8 cellular contexts compared by ENCODE assay signal in the genomic region with DNA sequence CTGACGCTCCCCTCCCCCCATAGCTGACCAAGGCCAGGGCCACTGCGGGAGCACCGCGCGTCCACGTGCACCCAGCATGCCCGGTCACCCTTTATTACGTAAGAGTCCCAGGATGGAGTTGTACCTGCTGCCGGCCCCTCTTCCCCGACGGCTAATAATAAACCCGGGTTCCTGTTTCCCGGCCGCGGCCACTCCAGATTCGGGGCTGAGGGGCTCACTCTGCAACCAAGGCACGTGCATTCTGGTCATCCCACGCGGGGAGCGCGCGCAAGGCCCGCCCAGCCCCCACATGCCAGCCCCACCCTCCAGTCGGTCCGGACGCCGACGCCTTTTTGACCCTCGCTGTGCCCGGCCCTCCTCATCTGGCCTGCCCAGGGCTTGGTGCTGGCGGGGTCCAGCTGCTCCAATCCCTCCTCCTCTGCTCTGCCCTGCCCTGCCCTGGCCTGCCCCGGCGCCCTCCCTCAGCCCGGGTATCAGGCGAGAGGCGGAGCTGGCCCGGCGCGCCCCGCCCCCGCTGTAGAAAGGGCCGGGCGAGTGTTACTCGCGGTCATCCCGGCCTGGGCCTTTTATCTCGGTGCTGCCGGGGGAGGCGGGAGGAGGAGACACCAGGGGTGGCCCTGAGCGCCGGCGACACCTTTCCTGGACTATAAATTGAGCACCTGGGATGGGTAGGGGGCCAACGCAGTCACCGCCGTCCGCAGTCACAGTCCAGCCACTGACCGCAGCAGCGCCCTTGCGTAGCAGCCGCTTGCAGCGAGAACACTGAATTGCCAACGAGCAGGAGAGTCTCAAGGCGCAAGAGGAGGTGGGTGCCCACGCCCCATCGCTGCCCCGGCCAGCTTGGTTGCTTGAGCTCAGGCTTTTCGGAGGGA. TPM values are rescaled to one million over a fixed set of nuclear protein-coding genes. Genes with fewer than 3 reads are reported as not detected.
DNase-seq lines count a peak whose midpoint lies in the region; TF ChIP-seq lines count a peak whose summit lies in the region.

No MANE protein-coding gene starts in this region.

- H3K4ac ChIP-seq in neuronal stem cell (ENCODE audit: low read length), result no peak overlapping the region

- peak overlapping the region; percentile 82 for H3K14ac ChIP-seq in neuronal stem cell (ENCODE audit: low read length)

- H3K9me3 Mint-ChIP-seq in activated naive CD4-positive, alpha-beta T cell treated with anti-CD3 and anti-CD28 coated beads for 36 hours, result no peaks in the 10 kb centered on the region
- peaks cover 6% of the 10 kb centered on the region for H3K9me3 Mint-ChIP-seq in type B pancreatic cell

- peaks cover 8% of the 10 kb centered on the region for H3K79me1 ChIP-seq in neuronal stem cell (ENCODE audit: low read depth, low read length)

- no peak overlapping the region for H2BK15ac ChIP-seq in neuronal stem cell (ENCODE audit: low read length)

- peak overlapping the region; percentile 94 for H3K18ac ChIP-seq in neuronal stem cell (ENCODE audit: low read length)

- intact Hi-C loops in activated naive CD4-positive, alpha-beta T cell treated with anti-CD3 and anti-CD28 coated beads for 36 hours (cut with micrococcal nuclease), result loop anchor here (2.0 kb wide), 1 partner anchor 971 kb away; no protein-coding TSS in a partner anchor

- peak overlapping the region; percentile 73 for H3K27ac ChIP-seq in neuronal stem cell (replicated peaks; ENCODE audit: low read length)

- no peak overlapping the region for H4K91ac ChIP-seq in neuronal stem cell (ENCODE audit: low read depth, low read length, poor library complexity)

- peak overlapping the region; percentile 87 for H3K4me3 Mint-ChIP-seq in activated naive CD4-positive, alpha-beta T cell treated with anti-CD3 and anti-CD28 coated beads for 36 hours
- H3K4me3 Mint-ChIP-seq in type B pancreatic cell, result peak overlapping the region; percentile 95

- peak overlapping the region; percentile 90 for H3K9ac ChIP-seq in ES-I3 (ENCODE audit: low read depth, low read length)
- H3K9ac ChIP-seq in neuronal stem cell (ENCODE audit: low read depth, low read length, poor library complexity), result peak overlapping the region; percentile 92

- peak overlapping the region; percentile 35 for H2AFZ ChIP-seq in neuronal stem cell (ENCODE audit: low read length)

- H2AK5ac ChIP-seq in neuronal stem cell (ENCODE audit: low read depth, low read length), result peak overlapping the region; percentile 70

- peaks cover 52% of the 10 kb centered on the region for H3K36me3 Mint-ChIP-seq in activated naive CD4-positive, alpha-beta T cell treated with anti-CD3 and anti-CD28 coated beads for 36 hours (ENCODE audit: low read depth)
- H3K36me3 Mint-ChIP-seq in type B pancreatic cell, result peaks cover 3% of the 10 kb centered on the region

- H3K27me3 Mint-ChIP-seq in activated naive CD4-positive, alpha-beta T cell treated with anti-CD3 and anti-CD28 coated beads for 36 hours (ENCODE audit: low read depth), result no peaks in the 10 kb centered on the region
- no peaks in the 10 kb centered on the region for H3K27me3 Mint-ChIP-seq in type B pancreatic cell

- DNase-seq in H4 (ENCODE audit: low spot score) (peak; percentile 80), LNCaP clone FGC (ENCODE audit: low read depth) (peak; percentile 75), SHP77 (lab: John Stamatoyannopoulos, UW) (peak; percentile 68 to 72), germinal center (ENCODE audit: low spot score) (peak; percentile 52), neuronal stem cell (ENCODE audit: low spot score) (peak; percentile 70), type B pancreatic cell (ENCODE audit: extremely low spot score, unreplicated experiment) (peak; percentile 82)
- DNase-seq in activated naive CD4-positive, alpha-beta T cell treated with anti-CD3 and anti-CD28 coated beads for 36 hours, result peak; percentile 79

- H2BK120ac ChIP-seq in neuronal stem cell (ENCODE audit: low read depth, low read length), result no peak overlapping the region

- H3K4me2 ChIP-seq in neuronal stem cell (ENCODE audit: insufficient read depth, low read length, poor library complexity, severe bottlenecking), result peak overlapping the region; percentile 69

- no peak for TF ChIP-seq CTCF in LNCaP clone FGC (IDR thresholded peaks at IDR 0.05; ENCODE audit: control insufficient read depth, extremely low read depth, insufficient read depth)
- TF ChIP-seq CTCF in type B pancreatic cell (conservative IDR thresholded peaks at IDR 0.05), result no peak

- H4K8ac ChIP-seq in neuronal stem cell (ENCODE audit: low read depth, low read length), result no peak overlapping the region

- H3K36me3 ChIP-seq in ES-I3 (ENCODE audit: insufficient read depth, low read length), result peaks cover 4% of the 10 kb centered on the region; the same call in 1 of the 2 replicates
- H3K36me3 ChIP-seq in neuronal stem cell (replicated peaks in 1 of 2; ENCODE audit: control insufficient read depth in 2 of 2, insufficient read depth in 2 of 2, low read length in 2 of 2), result peaks cover 0 to 13% of the 10 kb centered on the region in 2 donors

- peak overlapping the region; percentile 100 for H3K23ac ChIP-seq in neuronal stem cell (ENCODE audit: low read depth, low read length, poor library complexity)

- peak overlapping the region; percentile 58 for H2BK12ac ChIP-seq in neuronal stem cell (ENCODE audit: low read length)

- H2BK5ac ChIP-seq in neuronal stem cell (ENCODE audit: low read length), result no peak overlapping the region

- peaks cover 17% of the 10 kb centered on the region for H3K4me1 Mint-ChIP-seq in activated naive CD4-positive, alpha-beta T cell treated with anti-CD3 and anti-CD28 coated beads for 36 hours (ENCODE audit: low read depth)
- H3K4me1 Mint-ChIP-seq in type B pancreatic cell (ENCODE audit: unreplicated experiment), result no peaks in the 10 kb centered on the region

- H3K9me3 ChIP-seq in ES-I3 (ENCODE audit: control insufficient read depth, insufficient read depth, low read length) (no peaks in the 10 kb centered on the region), neuronal stem cell (replicated peaks in 1 of 2; ENCODE audit: control insufficient read depth in 2 of 2, insufficient read depth in 1 of 2, low read depth in 1 of 2, low read length in 2 of 2) (no peaks in the 10 kb centered on the region)

- no peaks in the 10 kb centered on the region for H3K27me3 ChIP-seq in neuronal stem cell (ENCODE audit: control insufficient read depth in 3 of 3, insufficient read depth in 3 of 3, low read depth in 1 of 3, low read length in 3 of 3)

- WGBS in neuronal stem cell (ENCODE audit: extremely low coverage in 2 of 2, insufficient read length in 2 of 2, insufficient replicate concordance in 1 of 2), 2 donors, result no CpG with 5 or more reads among the region's 67 CpGs

- CTCF ChIA-PET in activated naive CD4-positive, alpha-beta T cell treated with anti-CD3 and anti-CD28 coated beads for 36 hours (lab: Charles Lee), result interaction anchor here (0.7 kb wide), 1 partner anchor 13 kb away, joined by 3 read pairs; no protein-coding TSS in a partner anchor

- peak overlapping the region; percentile 71 for H3K4me3 ChIP-seq in LNCaP clone FGC (ENCODE audit: low read depth, low read length)
- H3K4me3 ChIP-seq in neuronal stem cell (ENCODE audit: low read length in 2 of 2), result peak overlapping the region; percentile 53 to 87

- H3K4me1 ChIP-seq in ES-I3 (ENCODE audit: insufficient read depth, low read length) (peaks cover 19% of the 10 kb centered on the region), neuronal stem cell (ENCODE audit: control insufficient read depth in 2 of 2, insufficient read depth in 1 of 2, low read depth in 1 of 2, low read length in 2 of 2) (peaks cover 2 to 3% of the 10 kb centered on the region in 2 donors)

- H3K27ac Mint-ChIP-seq in activated naive CD4-positive, alpha-beta T cell treated with anti-CD3 and anti-CD28 coated beads for 36 hours, result peak overlapping the region; percentile 97
- peak overlapping the region; percentile 90 for H3K27ac Mint-ChIP-seq in type B pancreatic cell

RNA-seq across cellular contexts. Expression of gene MID1IP1, which starts 2.6 kb away (rescaled TPM):
- 37.5 and 48.9 TPM in 2 replicates for total RNA-seq in H4 (2014; rRNA removed; shearing (Covaris generic))
- 10 to 100 TPM; 82.9 to 83.3 TPM for total RNA-seq in activated naive CD4-positive, alpha-beta T cell treated with anti-CD3 and anti-CD28 coated beads for 36 hours
- polyA plus RNA-seq in neuronal stem cell (2013, experiment 1 of 2), result 21.0 TPM
- 21.1 TPM for polyA plus RNA-seq in neuronal stem cell (2013, experiment 2 of 2)
- total RNA-seq in type B pancreatic cell (ENCODE audit: low replicate concordance), result 40.4 and 43.5 TPM in 2 replicates

Comparison
In these comparisons a context has a peak if more than half of its experiments do, and no peak if none do; other contexts are left out.
1. Peak in every context shown above with its lines: DNase-seq, H3K4me3 ChIP-seq and H3K27ac ChIP-seq.